ENCODE assay signal across 10 cellular contexts in the genomic region with DNA sequence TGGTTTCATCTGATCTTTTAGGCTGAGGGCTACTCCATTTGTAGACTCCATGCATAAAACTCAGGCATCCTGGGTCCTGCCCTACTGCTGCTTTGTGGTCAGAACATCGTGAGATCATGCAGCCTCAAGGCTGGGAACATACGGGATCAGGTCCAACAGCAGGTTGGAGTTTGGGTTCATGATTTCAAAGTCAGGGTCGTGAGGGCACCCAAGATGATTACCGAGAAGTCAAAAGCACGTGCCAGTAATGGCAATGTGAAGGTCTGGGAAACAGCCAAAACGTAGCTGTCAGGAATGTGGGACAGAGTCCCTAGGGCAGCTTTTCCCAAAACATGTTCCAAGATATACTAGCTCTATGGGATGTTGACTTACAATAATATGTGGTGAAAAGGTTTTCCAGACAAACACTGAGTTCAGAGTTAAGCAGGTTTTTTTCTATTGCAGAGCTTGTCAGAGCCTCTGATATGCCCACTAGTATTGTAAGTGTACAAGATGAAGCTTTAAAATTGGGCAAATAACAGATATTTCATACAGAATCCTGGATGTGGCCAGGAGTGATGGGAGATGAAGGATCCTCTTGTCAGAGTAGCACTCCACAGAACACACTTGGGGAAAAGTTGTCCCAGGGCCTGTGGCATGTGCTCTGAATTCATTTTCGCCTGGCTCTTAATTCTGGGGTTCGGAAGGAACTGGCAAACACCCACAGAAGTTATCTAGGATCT.
DNase-seq lines count a peak whose midpoint lies in the region; ATAC-seq and TF ChIP-seq lines count a peak whose summit lies in the region.
"Had no signal": no experiment of that assay in that cellular context is flagged by ENCODE, and none has a peak within 500 bp of the region (broad histone marks: within the 10 kb centered on the region; RNA-seq: fewer than 3 reads in every experiment).

No MANE protein-coding gene starts in this region.

- ATAC-seq in left cardiac atrium (peak; percentile 60 to 76), gastrocnemius medialis (peak; percentile 46)

- in situ Hi-C loops in astrocyte of the spinal cord (cut with HindIII; ENCODE audit: low sequenced_read_pairs) (no loop called here), gastrocnemius medialis (cut with MboI; ENCODE audit: low sequenced_read_pairs in 4 of 4) (no loop called here)

- DNase-seq in astrocyte of the spinal cord (ENCODE audit: low read depth, low spot score) (peak; percentile 95), left cardiac atrium (peak; percentile 29), gastrocnemius medialis (peak in 1 of 2 donors; percentile 33), HPDE6-E6E7 (ENCODE audit: extremely low spot score) (no peak), HT-29 (ENCODE audit: low spot score) (no peak)
- DNase-seq in activated naive CD4-positive, alpha-beta T cell (lab: John Stamatoyannopoulos, UW), result no peak
- no peak for DNase-seq in activated CD4-positive, CD25-positive, alpha-beta regulatory T cell (lab: John Stamatoyannopoulos, UW)
- DNase-seq: Caco-2, NCI-H2029 had no signal

- intact Hi-C loops in left cardiac atrium (cut with DNase I), result no loop called here
- intact Hi-C loops in gastrocnemius medialis (cut with DNase I; ENCODE audit: low total_unique reads), result no loop called here

- H3K4me1 ChIP-seq in BLaER1 treated with 17β-estradiol and CSF1 and Interleukin-3, amounts not matched to agents 10 nM and 100 nM, result peaks cover 25 to 62% (median 40%) of the 10 kb centered on the region in 10 experiments
- peaks cover 49 to 66% of the 10 kb centered on the region in 2 donors for H3K4me1 ChIP-seq in gastrocnemius medialis

- H3K9me3 ChIP-seq in BLaER1 treated with 17β-estradiol and CSF1 and Interleukin-3, amounts not matched to agents 10 nM and 100 nM (replicated peaks in 1 of 11), result peaks cover 0 to 10% (median 0%) of the 10 kb centered on the region in 11 experiments; a peak in 4 of 22 replicates
- H3K9me3 ChIP-seq in gastrocnemius medialis, result no peaks in the 10 kb centered on the region
- H3K9me3 ChIP-seq: Caco-2 had no signal

- no peaks in the 10 kb centered on the region for H3K27me3 ChIP-seq in BLaER1 treated with 17β-estradiol and CSF1 and Interleukin-3, amounts not matched to agents 10 nM and 100 nM
- no peaks in the 10 kb centered on the region for H3K27me3 ChIP-seq in gastrocnemius medialis

- peak overlapping the region in 10 of 11 experiments; percentile 6 to 50 (median 34); a peak in 10 of 22 replicates for H3K9ac ChIP-seq in BLaER1 treated with 17β-estradiol and CSF1 and Interleukin-3, amounts not matched to agents 10 nM and 100 nM

- H3K36me3 ChIP-seq in BLaER1 treated with 17β-estradiol and CSF1 and Interleukin-3, amounts not matched to agents 10 nM and 100 nM, result peaks cover 0 to 42% (median 0%) of the 10 kb centered on the region in 11 experiments; a peak in 4 of 22 replicates
- H3K36me3 ChIP-seq in gastrocnemius medialis, result no peaks in the 10 kb centered on the region

- peak overlapping the region; percentile 65 to 86 (median 72) for H3K4me2 ChIP-seq in BLaER1 treated with 17β-estradiol and CSF1 and Interleukin-3, amounts not matched to agents 10 nM and 100 nM

- peak overlapping the region in 4 of 10 experiments; percentile 1 to 22 (median 9); a peak in 3 of 20 replicates for H3K4me3 ChIP-seq in BLaER1 treated with 17β-estradiol and CSF1 and Interleukin-3, amounts not matched to agents 10 nM and 100 nM
- H3K4me3 ChIP-seq in astrocyte of the spinal cord (ENCODE audit: low read depth, low read length), result no peak overlapping the region
- peak overlapping the region in 3 of 4 donors; percentile 19 to 30 (median 28) for H3K4me3 ChIP-seq in gastrocnemius medialis

- H4K20me1 ChIP-seq in BLaER1 treated with 17β-estradiol and CSF1 and Interleukin-3, amounts not matched to agents 10 nM and 100 nM, result peaks cover 0 to 63% (median 0%) of the 10 kb centered on the region in 11 experiments; a peak in 3 of 22 replicates

- no peak for TF ChIP-seq POLR2A in gastrocnemius medialis (IDR thresholded peaks at IDR 0.05)

- no peak for TF ChIP-seq CTCF in astrocyte of the spinal cord (IDR thresholded peaks at IDR 0.05; ENCODE audit: low read depth, low read length)
- no peak for TF ChIP-seq CTCF in gastrocnemius medialis (IDR thresholded peaks at IDR 0.05 in 4 of 5, conservative IDR thresholded peaks at IDR 0.05 in 1 of 5)

- H3K27ac ChIP-seq in BLaER1 treated with 17β-estradiol and CSF1 and Interleukin-3, amounts not matched to agents 10 nM and 100 nM, result peak overlapping the region; percentile 33 to 69 (median 52); a peak in 21 of 22 replicates
- H3K27ac ChIP-seq in gastrocnemius medialis, result peak overlapping the region; percentile 58 to 78 (median 62)

Comparison
In these comparisons a context has a peak if more than half of its experiments do, and no peak if none do; other contexts are left out.
1. DNase-seq: peak in astrocyte of the spinal cord (single experiment) and left cardiac atrium (single experiment); none in HPDE6-E6E7 (single experiment), activated naive CD4-positive, alpha-beta T cell (0 of 4), activated CD4-positive, CD25-positive, alpha-beta regulatory T cell (0 of 4) and HT-29 (single experiment).